ENCODE assay signal across 9 cellular contexts in genomic region chr11:12581923-12582322, GRCh38.
DNase-seq lines count a peak whose midpoint lies in the region; ATAC-seq and TF ChIP-seq lines count a peak whose summit lies in the region.
"Had no signal": no experiment of that assay in that cellular context is flagged by ENCODE, and none has a peak within 500 bp of the region (broad histone marks: within the 10 kb centered on the region; RNA-seq: fewer than 3 reads in every experiment).

No MANE protein-coding gene starts in this region.

- dilution Hi-C loops in mammary epithelial cell (cut with HindIII; ENCODE audit: low sequenced_read_pairs): no loop called here

- DNase-seq in ELF-1 (ENCODE audit: low read depth, low spot score) (peak; percentile 50), NCI-H187 treated with DMSO at 0.1 percent for 48 hours (lab: John Stamatoyannopoulos, UW) (peak; percentile 93), mammary epithelial cell (peak; percentile 80), posterior cingulate gyrus (no peak), T1000 (lab: John Stamatoyannopoulos, UW) (no peak)
- DNase-seq: SHP77 had no signal

- H3K4me3 ChIP-seq in mammary epithelial cell (replicated peaks in 1 of 3; ENCODE audit: insufficient read depth in 1 of 3, low read depth in 2 of 3, low read length in 3 of 3) (no peak overlapping the region), neural cell (ENCODE audit: low read length) (peak overlapping the region; percentile 27)

- no TSS peak for BruUV-seq in mammary epithelial cell (replicated peaks; lab: Mats Ljungman, UMichigan)

- no peak for TF ChIP-seq RAD21 in neural cell (conservative IDR thresholded peaks at IDR 0.05)

- 0% methylated on average over 1 of the region's 1 CpG for WGBS in mammary epithelial cell (ENCODE audit: low coverage, missing lambda C conversion rate)

- no peak for TF ChIP-seq CTCF in mammary epithelial cell (conservative IDR thresholded peaks at IDR 0.05 in 1 of 2, IDR thresholded peaks at IDR 0.05 in 1 of 2; ENCODE audit: extremely low read depth in 1 of 2, insufficient read depth in 1 of 2, low read depth in 1 of 2, low read length in 2 of 2)
- TF ChIP-seq CTCF in neural cell (IDR thresholded peaks at IDR 0.05; ENCODE audit: poor library complexity, severe bottlenecking): no peak

- no peak for TF ChIP-seq EP300 in neural cell (conservative IDR thresholded peaks at IDR 0.05; ENCODE audit: poor library complexity, severe bottlenecking)

- H3K9ac ChIP-seq in mammary epithelial cell (ENCODE audit: insufficient read depth, low read length): no peak overlapping the region
- H3K9ac ChIP-seq in neural cell (ENCODE audit: low read length): no peak overlapping the region

- H3K27ac ChIP-seq in mammary epithelial cell (ENCODE audit: insufficient read depth, low read depth, low read length): no peak overlapping the region
- H3K27ac ChIP-seq in neural cell (ENCODE audit: low read length): no peak overlapping the region

- H3K4me2 ChIP-seq in mammary epithelial cell (ENCODE audit: insufficient read depth, low read depth, low read length): peak overlapping the region; percentile 38
- H3K4me2 ChIP-seq in neural cell (ENCODE audit: low read length): no peak overlapping the region

- H3K27me3 ChIP-seq in mammary epithelial cell (ENCODE audit: insufficient read depth, low read length) (no peaks in the 10 kb centered on the region), neural cell (ENCODE audit: insufficient read depth, low read depth, low read length) (no peaks in the 10 kb centered on the region)

- H3K4me1 ChIP-seq in mammary epithelial cell (ENCODE audit: insufficient read depth, low read length): peaks cover 8% of the 10 kb centered on the region

- no peak for ATAC-seq in GM19463 (IDR thresholded peaks at IDR 0.05; ENCODE audit: unreplicated experiment)
- no peak for ATAC-seq in GM21619 (IDR thresholded peaks at IDR 0.05; ENCODE audit: unreplicated experiment)

- CTCF ChIA-PET in mammary epithelial cell (lab: Charles Lee; ENCODE audit: low non-redundant PET): no interaction called here

- no peaks in the 10 kb centered on the region for H3K79me2 ChIP-seq in mammary epithelial cell (ENCODE audit: insufficient read depth, low read length)
- no peaks in the 10 kb centered on the region for H3K79me2 ChIP-seq in neural cell (replicated peaks; ENCODE audit: insufficient read depth, low read length)

- peak overlapping the region; percentile 66 for H2AFZ ChIP-seq in mammary epithelial cell (ENCODE audit: low read depth, low read length)
- H2AFZ ChIP-seq in neural cell (ENCODE audit: low read depth, low read length): peak overlapping the region; percentile 40

- H3F3A ChIP-seq in neural cell (ENCODE audit: insufficient read depth, low read length, poor library complexity, severe bottlenecking): peaks cover 2% of the 10 kb centered on the region

- H3K9me3 ChIP-seq in mammary epithelial cell (replicated peaks; ENCODE audit: insufficient read depth, low read length) (no peaks in the 10 kb centered on the region), neural cell (ENCODE audit: low read length) (no peaks in the 10 kb centered on the region)

- H3K36me3 ChIP-seq in mammary epithelial cell (ENCODE audit: insufficient read depth, low read length) (no peaks in the 10 kb centered on the region), neural cell (ENCODE audit: insufficient read depth, low read length) (no peaks in the 10 kb centered on the region)

- in situ Hi-C loops in mammary epithelial cell (cut with MboI; ENCODE audit: low sequenced_read_pairs in 2 of 2): no loop called here

- intact Hi-C loops in mammary epithelial cell (cut with micrococcal nuclease): no loop called here
- intact Hi-C loops in posterior cingulate gyrus (cut with DNase I): no loop called here

- no peaks in the 10 kb centered on the region for H3K9me2 ChIP-seq in neural cell (ENCODE audit: insufficient read depth, low read length)

- H4K20me1 ChIP-seq in mammary epithelial cell (ENCODE audit: insufficient read depth, low read length) (no peaks in the 10 kb centered on the region), neural cell (ENCODE audit: insufficient read depth) (no peaks in the 10 kb centered on the region)

TF ChIP-seq in neural cell, 6 proteins besides CTCF, POLR2A, EP300 and RAD21:
- TF ChIP-seq MXI1 (conservative IDR thresholded peaks at IDR 0.05; ENCODE audit: poor library complexity, severe bottlenecking) (no peak), EZH2 (IDR thresholded peaks at IDR 0.05; ENCODE audit: borderline replicate concordance, insufficient read depth, low read length, poor library complexity, severe bottlenecking) (no peak), TAF1 (IDR thresholded peaks at IDR 0.05; ENCODE audit: low read depth) (no peak)
- TF ChIP-seq, protein P1, sequence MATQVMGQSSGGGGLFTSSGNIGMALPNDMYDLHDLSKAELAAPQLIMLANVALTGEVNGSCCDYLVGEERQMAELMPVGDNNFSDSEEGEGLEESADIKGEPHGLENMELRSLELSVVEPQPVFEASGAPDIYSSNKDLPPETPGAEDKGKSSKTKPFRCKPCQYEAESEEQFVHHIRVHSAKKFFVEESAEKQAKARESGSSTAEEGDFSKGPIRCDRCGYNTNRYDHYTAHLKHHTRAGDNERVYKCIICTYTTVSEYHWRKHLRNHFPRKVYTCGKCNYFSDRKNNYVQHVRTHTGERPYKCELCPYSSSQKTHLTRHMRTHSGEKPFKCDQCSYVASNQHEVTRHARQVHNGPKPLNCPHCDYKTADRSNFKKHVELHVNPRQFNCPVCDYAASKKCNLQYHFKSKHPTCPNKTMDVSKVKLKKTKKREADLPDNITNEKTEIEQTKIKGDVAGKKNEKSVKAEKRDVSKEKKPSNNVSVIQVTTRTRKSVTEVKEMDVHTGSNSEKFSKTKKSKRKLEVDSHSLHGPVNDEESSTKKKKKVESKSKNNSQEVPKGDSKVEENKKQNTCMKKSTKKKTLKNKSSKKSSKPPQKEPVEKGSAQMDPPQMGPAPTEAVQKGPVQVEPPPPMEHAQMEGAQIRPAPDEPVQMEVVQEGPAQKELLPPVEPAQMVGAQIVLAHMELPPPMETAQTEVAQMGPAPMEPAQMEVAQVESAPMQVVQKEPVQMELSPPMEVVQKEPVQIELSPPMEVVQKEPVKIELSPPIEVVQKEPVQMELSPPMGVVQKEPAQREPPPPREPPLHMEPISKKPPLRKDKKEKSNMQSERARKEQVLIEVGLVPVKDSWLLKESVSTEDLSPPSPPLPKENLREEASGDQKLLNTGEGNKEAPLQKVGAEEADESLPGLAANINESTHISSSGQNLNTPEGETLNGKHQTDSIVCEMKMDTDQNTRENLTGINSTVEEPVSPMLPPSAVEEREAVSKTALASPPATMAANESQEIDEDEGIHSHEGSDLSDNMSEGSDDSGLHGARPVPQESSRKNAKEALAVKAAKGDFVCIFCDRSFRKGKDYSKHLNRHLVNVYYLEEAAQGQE (IDR thresholded peaks at IDR 0.05; ENCODE audit: borderline replicate concordance): no peak

Comparison
In these comparisons a context has a peak if more than half of its experiments do, and no peak if none do; other contexts are left out.
1. DNase-seq: peak in ELF-1 (single experiment), NCI-H187 treated with DMSO at 0.1 percent for 48 hours (single experiment) and mammary epithelial cell (single experiment); none in posterior cingulate gyrus (0 of 10) and T1000 (single experiment).